In the genomic region with DNA sequence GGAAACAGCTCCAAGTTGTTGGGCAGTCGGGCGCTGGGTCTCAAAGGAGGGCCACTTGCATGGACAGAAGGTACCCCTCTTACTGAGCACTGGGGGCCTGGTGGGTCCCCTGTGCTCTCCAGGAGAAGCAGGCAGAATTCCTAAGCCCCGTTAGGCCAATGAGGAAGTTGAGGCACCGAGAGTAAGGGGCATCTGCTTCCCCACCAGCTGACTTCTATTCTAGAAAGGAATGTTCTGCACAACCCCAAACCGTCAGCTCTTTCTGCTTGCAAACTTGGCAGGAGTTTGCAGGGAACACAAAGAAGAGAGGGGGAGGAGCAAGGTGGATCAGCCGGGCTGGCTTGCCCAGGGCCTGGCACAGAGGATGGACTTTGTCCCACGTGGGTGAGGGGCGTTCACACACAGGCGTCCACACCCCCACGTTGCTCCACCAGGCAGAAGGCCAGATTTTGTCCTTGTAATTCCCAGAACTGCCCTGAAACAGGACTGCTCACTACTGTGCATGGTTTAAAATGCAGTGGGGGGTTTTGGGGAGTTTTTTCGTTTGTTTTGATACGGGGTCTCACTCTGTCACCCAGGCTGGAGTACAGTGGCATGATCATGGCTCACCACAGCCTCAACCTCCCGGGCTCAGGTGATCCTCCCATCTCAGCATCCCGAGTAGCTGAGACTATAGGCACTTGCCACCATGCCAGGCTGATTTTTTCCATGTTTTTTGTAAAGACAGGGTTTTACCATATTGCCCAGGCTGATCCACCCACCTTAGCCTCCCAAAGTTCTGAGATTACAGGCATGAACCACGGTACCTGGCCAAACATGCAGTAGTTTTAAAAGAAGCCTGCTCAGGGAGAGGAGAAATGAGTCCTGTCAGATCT, we compare ENCODE assay signal across 1 cellular context.
TF ChIP-seq lines count a peak whose summit lies in the region.

No MANE protein-coding gene starts in this region.

TF ChIP-seq in HepG2, 621 proteins besides CTCF, POLR2A, EP300 and RAD21 (continued from another document and continues in another):
- TF ChIP-seq ZBTB3 (CRISPR knock-in tag; IDR thresholded peaks at IDR 0.05; ENCODE audit: borderline replicate concordance, low read depth) (peak; percentile 57; the same call in 1 of the 2 replicates), ZNF749 (CRISPR knock-in tag; IDR thresholded peaks at IDR 0.05; ENCODE audit: borderline replicate concordance) (no peak), KLF13 (CRISPR knock-in tag; IDR thresholded peaks at IDR 0.05) (no peak; the same call in 1 of the 2 replicates), ELF3 (CRISPR knock-in tag; IDR thresholded peaks at IDR 0.05) (peak; percentile 94), ZNF670 (CRISPR knock-in tag; IDR thresholded peaks at IDR 0.05; ENCODE audit: borderline replicate concordance) (no peak), NR3C1 (CRISPR knock-in tag; IDR thresholded peaks at IDR 0.05) (no peak), ZNF614 (CRISPR knock-in tag; IDR thresholded peaks at IDR 0.05; ENCODE audit: borderline replicate concordance) (peak; percentile 89), ZMAT3 (CRISPR knock-in tag; conservative IDR thresholded peaks at IDR 0.05) (no peak; the same call in 1 of the 2 replicates), SETDB1 (CRISPR knock-in tag; IDR thresholded peaks at IDR 0.05; ENCODE audit: borderline replicate concordance) (no peak), MED13 (CRISPR knock-in tag; IDR thresholded peaks at IDR 0.05) (peak; percentile 96), EHMT2 (IDR thresholded peaks at IDR 0.05; ENCODE audit: borderline replicate concordance, low read depth, low read length) (no peak), RBM22 (optimal IDR thresholded peaks at IDR 0.05; ENCODE audit: low read length) (no peak), RNF2 (conservative IDR thresholded peaks at IDR 0.05; ENCODE audit: low read depth) (no peak), SNAI1 (CRISPR knock-in tag; IDR thresholded peaks at IDR 0.05; ENCODE audit: borderline replicate concordance) (peak; percentile 96), MAF1 (CRISPR knock-in tag; IDR thresholded peaks at IDR 0.05; ENCODE audit: borderline replicate concordance) (peak; percentile 54; the same call in 1 of the 2 replicates), E2F2 (CRISPR knock-in tag; IDR thresholded peaks at IDR 0.05; ENCODE audit: borderline replicate concordance) (no peak), HNRNPH1 (optimal IDR thresholded peaks at IDR 0.05; ENCODE audit: low read depth, low read length) (no peak), PBX2 (CRISPR knock-in tag; IDR thresholded peaks at IDR 0.05) (peak; percentile 43), ZSCAN31 (CRISPR knock-in tag; IDR thresholded peaks at IDR 0.05; ENCODE audit: low read depth) (peak; percentile 89), PAWR (CRISPR knock-in tag; IDR thresholded peaks at IDR 0.05; ENCODE audit: borderline replicate concordance) (no peak), ETV5 (CRISPR knock-in tag; IDR thresholded peaks at IDR 0.05; ENCODE audit: borderline replicate concordance) (peak; percentile 76), ZNF468 (CRISPR knock-in tag; IDR thresholded peaks at IDR 0.05) (no peak), DNMT1 (CRISPR knock-in tag; IDR thresholded peaks at IDR 0.05) (no peak; the same call in none of the 2 replicates), TBX3 (IDR thresholded peaks at IDR 0.05; ENCODE audit: borderline replicate concordance) (peak; percentile 25; the same call in 1 of the 2 replicates), ZBTB46 (CRISPR knock-in tag; IDR thresholded peaks at IDR 0.05; ENCODE audit: borderline replicate concordance) (peak; percentile 19; the same call in 1 of the 2 replicates), ZBTB7A (CRISPR knock-in tag; IDR thresholded peaks at IDR 0.05) (peak; percentile 97), ZNF558 (CRISPR knock-in tag; IDR thresholded peaks at IDR 0.05; ENCODE audit: borderline replicate concordance) (no peak), PRPF4 (IDR thresholded peaks at IDR 0.05; ENCODE audit: low read depth, low read length, poor library complexity, severe bottlenecking) (peak; percentile 94), NCOA2 (CRISPR knock-in tag; IDR thresholded peaks at IDR 0.05) (peak; percentile 96), PHB2 (IDR thresholded peaks at IDR 0.05; ENCODE audit: partially characterized antibody) (no peak), ZBTB42 (CRISPR knock-in tag; IDR thresholded peaks at IDR 0.05) (peak; percentile 11; the same call in 1 of the 2 replicates), TFAP4 (IDR thresholded peaks at IDR 0.05; ENCODE audit: borderline replicate concordance, low read depth) (peak; percentile 94), ZFP62 (CRISPR knock-in tag; IDR thresholded peaks at IDR 0.05) (no peak), RAD51 (IDR thresholded peaks at IDR 0.05; ENCODE audit: borderline replicate concordance) (no peak), MXD4 (CRISPR knock-in tag; IDR thresholded peaks at IDR 0.05) (peak; percentile 83), GATAD1 (CRISPR knock-in tag; IDR thresholded peaks at IDR 0.05) (peak; percentile 71), SMAD1 (CRISPR knock-in tag; IDR thresholded peaks at IDR 0.05; ENCODE audit: borderline replicate concordance, low read depth) (no peak), KLF6 (CRISPR knock-in tag; IDR thresholded peaks at IDR 0.05) (peak; percentile 92), NR2F1 (CRISPR knock-in tag; IDR thresholded peaks at IDR 0.05) (peak; percentile 56 to 68; a peak in 3 of 4 replicates), SRF (IDR thresholded peaks at IDR 0.05; ENCODE audit: low read depth, low read length) (no peak), BRF2 (CRISPR knock-in tag; IDR thresholded peaks at IDR 0.05) (peak; percentile 13; the same call in 1 of the 2 replicates), ZNF24 (IDR thresholded peaks at IDR 0.05) (no peak), FOXM1 (CRISPR knock-in tag; IDR thresholded peaks at IDR 0.05) (0 out of 2 replicates have a peak, but pooled peaks have one; percentile 5), MTA1 (CRISPR knock-in tag; IDR thresholded peaks at IDR 0.05; ENCODE audit: borderline replicate concordance) (peak; percentile 99)
- TF ChIP-seq, protein P1, sequence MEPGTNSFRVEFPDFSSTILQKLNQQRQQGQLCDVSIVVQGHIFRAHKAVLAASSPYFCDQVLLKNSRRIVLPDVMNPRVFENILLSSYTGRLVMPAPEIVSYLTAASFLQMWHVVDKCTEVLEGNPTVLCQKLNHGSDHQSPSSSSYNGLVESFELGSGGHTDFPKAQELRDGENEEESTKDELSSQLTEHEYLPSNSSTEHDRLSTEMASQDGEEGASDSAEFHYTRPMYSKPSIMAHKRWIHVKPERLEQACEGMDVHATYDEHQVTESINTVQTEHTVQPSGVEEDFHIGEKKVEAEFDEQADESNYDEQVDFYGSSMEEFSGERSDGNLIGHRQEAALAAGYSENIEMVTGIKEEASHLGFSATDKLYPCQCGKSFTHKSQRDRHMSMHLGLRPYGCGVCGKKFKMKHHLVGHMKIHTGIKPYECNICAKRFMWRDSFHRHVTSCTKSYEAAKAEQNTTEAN (CRISPR knock-in tag; conservative IDR thresholded peaks at IDR 0.05), result peak; percentile 96
- TF ChIP-seq, protein P2, sequence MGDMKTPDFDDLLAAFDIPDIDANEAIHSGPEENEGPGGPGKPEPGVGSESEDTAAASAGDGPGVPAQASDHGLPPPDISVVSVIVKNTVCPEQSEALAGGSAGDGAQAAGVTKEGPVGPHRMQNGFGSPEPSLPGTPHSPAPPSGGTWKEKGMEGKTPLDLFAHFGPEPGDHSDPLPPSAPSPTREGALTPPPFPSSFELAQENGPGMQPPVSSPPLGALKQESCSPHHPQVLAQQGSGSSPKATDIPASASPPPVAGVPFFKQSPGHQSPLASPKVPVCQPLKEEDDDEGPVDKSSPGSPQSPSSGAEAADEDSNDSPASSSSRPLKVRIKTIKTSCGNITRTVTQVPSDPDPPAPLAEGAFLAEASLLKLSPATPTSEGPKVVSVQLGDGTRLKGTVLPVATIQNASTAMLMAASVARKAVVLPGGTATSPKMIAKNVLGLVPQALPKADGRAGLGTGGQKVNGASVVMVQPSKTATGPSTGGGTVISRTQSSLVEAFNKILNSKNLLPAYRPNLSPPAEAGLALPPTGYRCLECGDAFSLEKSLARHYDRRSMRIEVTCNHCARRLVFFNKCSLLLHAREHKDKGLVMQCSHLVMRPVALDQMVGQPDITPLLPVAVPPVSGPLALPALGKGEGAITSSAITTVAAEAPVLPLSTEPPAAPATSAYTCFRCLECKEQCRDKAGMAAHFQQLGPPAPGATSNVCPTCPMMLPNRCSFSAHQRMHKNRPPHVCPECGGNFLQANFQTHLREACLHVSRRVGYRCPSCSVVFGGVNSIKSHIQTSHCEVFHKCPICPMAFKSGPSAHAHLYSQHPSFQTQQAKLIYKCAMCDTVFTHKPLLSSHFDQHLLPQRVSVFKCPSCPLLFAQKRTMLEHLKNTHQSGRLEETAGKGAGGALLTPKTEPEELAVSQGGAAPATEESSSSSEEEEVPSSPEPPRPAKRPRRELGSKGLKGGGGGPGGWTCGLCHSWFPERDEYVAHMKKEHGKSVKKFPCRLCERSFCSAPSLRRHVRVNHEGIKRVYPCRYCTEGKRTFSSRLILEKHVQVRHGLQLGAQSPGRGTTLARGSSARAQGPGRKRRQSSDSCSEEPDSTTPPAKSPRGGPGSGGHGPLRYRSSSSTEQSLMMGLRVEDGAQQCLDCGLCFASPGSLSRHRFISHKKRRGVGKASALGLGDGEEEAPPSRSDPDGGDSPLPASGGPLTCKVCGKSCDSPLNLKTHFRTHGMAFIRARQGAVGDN (CRISPR knock-in tag; IDR thresholded peaks at IDR 0.05), result peak; percentile 96
- TF ChIP-seq, protein P3, sequence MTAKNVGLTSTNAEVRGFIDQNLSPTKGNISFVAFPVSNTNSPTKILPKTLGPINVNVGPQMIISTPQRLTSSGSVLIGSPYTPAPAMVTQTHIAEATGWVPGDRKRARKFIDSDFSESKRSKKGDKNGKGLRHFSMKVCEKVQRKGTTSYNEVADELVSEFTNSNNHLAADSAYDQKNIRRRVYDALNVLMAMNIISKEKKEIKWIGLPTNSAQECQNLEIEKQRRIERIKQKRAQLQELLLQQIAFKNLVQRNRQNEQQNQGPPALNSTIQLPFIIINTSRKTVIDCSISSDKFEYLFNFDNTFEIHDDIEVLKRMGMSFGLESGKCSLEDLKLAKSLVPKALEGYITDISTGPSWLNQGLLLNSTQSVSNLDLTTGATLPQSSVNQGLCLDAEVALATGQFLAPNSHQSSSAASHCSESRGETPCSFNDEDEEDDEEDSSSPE (CRISPR knock-in tag; IDR thresholded peaks at IDR 0.05), result 0 out of 2 replicates have a peak, but pooled peaks have one; percentile 21
- TF ChIP-seq, protein P4, sequence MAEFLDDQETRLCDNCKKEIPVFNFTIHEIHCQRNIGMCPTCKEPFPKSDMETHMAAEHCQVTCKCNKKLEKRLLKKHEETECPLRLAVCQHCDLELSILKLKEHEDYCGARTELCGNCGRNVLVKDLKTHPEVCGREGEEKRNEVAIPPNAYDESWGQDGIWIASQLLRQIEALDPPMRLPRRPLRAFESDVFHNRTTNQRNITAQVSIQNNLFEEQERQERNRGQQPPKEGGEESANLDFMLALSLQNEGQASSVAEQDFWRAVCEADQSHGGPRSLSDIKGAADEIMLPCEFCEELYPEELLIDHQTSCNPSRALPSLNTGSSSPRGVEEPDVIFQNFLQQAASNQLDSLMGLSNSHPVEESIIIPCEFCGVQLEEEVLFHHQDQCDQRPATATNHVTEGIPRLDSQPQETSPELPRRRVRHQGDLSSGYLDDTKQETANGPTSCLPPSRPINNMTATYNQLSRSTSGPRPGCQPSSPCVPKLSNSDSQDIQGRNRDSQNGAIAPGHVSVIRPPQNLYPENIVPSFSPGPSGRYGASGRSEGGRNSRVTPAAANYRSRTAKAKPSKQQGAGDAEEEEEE (CRISPR knock-in tag; IDR thresholded peaks at IDR 0.05; ENCODE audit: borderline replicate concordance), result no peak; the same call in 1 of the 2 replicates
